ENCODE assay signal across 6 cellular contexts in genomic region chr19:2235396-2236284, GRCh38. TPM values are rescaled to one million over a fixed set of nuclear protein-coding genes. Genes with fewer than 3 reads are reported as not detected.
DNase-seq lines count a peak whose midpoint lies in the region; ATAC-seq and TF ChIP-seq lines count a peak whose summit lies in the region.

No MANE protein-coding gene starts in this region.

- peaks cover 53% of the 10 kb centered on the region for H3K36me3 Mint-ChIP-seq in activated CD4-positive, alpha-beta T cell treated with anti-CD3 and anti-CD28 coated beads, Interleukin-2, amount 10 ng/mL, durations not matched to agents 24 days and 14 days (ENCODE audit: low read depth)
- peaks cover 14% of the 10 kb centered on the region for H3K36me3 Mint-ChIP-seq in natural killer cell treated with Interleukin-12 subunit alpha and Interleukin-12 subunit beta and Interleukin-15 and Interleukin-18, amount 100 ng/mL, for 72 hours

- TF ChIP-seq CTCF in Loucy (conservative IDR thresholded peaks at IDR 0.05; ENCODE audit: low read length) (no peak), body of pancreas (IDR thresholded peaks at IDR 0.05) (no peak)

- TF ChIP-seq POLR2A in body of pancreas (IDR thresholded peaks at IDR 0.05): peak; percentile 40 to 73 (median 55)

- peak overlapping the region; percentile 83 for H3K4me2 ChIP-seq in Loucy (ENCODE audit: low read depth, low read length, poor library complexity, severe bottlenecking)

- H3K9me3 ChIP-seq in Loucy (ENCODE audit: insufficient read depth, low read depth, low read length) (no peaks in the 10 kb centered on the region), body of pancreas (no peaks in the 10 kb centered on the region)

- H3K4me1 ChIP-seq in Loucy (ENCODE audit: insufficient read depth, low read length, poor library complexity, severe bottlenecking): peaks cover 48% of the 10 kb centered on the region
- H3K4me1 ChIP-seq in body of pancreas: peaks cover 62% of the 10 kb centered on the region

- H3K27me3 ChIP-seq in Loucy (ENCODE audit: insufficient read depth, low read length, poor library complexity, severe bottlenecking): no peaks in the 10 kb centered on the region
- H3K27me3 ChIP-seq in body of pancreas: no peaks in the 10 kb centered on the region

- H3K9me2 ChIP-seq in Loucy (replicated peaks; ENCODE audit: low read depth, low read length): no peaks in the 10 kb centered on the region

- peak overlapping the region; percentile 86 for H3K9ac ChIP-seq in Loucy (ENCODE audit: low read depth, low read length, poor library complexity, severe bottlenecking)

- peak; percentile 36 for ATAC-seq in body of pancreas
- ATAC-seq in natural killer cell treated with Interleukin-12 subunit alpha and Interleukin-12 subunit beta and Interleukin-15 and Interleukin-18, amount 100 ng/mL, for 72 hours: peak; percentile 2 to 11

- H3F3A ChIP-seq in Loucy (ENCODE audit: low read depth): peaks cover 3% of the 10 kb centered on the region; the same call in 1 of the 2 replicates

- peak overlapping the region; percentile 92 to 99 (median 97) for H3K27ac ChIP-seq in body of pancreas

- DNase-seq in activated CD4-positive, alpha-beta T cell treated with anti-CD3 and anti-CD28 coated beads, Interleukin-2, amount 10 ng/mL, durations not matched to agents 24 days and 14 days: no peak
- DNase-seq in activated CD4-positive, alpha-beta T cell treated with anti-CD3 and anti-CD28 coated beads, Interleukin-2, amount 50 U/mL, for 1 hour: no peak
- peak; percentile 73 to 86 (median 82) for DNase-seq in body of pancreas
- no peak for DNase-seq in natural killer cell treated with Interleukin-12 subunit alpha and Interleukin-12 subunit beta and Interleukin-15 and Interleukin-18, amount 100 ng/mL, for 72 hours (ENCODE audit: low spot score)
- no peak for DNase-seq in SW 1271 (lab: John Stamatoyannopoulos, UW)

- intact Hi-C loops in activated CD4-positive, alpha-beta T cell treated with anti-CD3 and anti-CD28 coated beads, Interleukin-2, amount 10 ng/mL, durations not matched to agents 24 days and 14 days (cut with micrococcal nuclease): loop anchor here (1.0 to 5.0 kb wide), 6 partner anchors 34 to 156 kb away; partner anchors contain the start of gene AP3D1
- intact Hi-C loops in body of pancreas (cut with DNase I): no loop called here

- peak overlapping the region; percentile 93 for H3K4me3 ChIP-seq in Loucy (ENCODE audit: low read length, poor library complexity, severe bottlenecking)
- peak overlapping the region; percentile 87 to 90 for H3K4me3 ChIP-seq in body of pancreas

- peaks cover 73% of the 10 kb centered on the region for H3K79me2 ChIP-seq in Loucy (ENCODE audit: insufficient read depth, low read length)

- peak overlapping the region; percentile 100 for H3K27ac Mint-ChIP-seq in activated CD4-positive, alpha-beta T cell treated with anti-CD3 and anti-CD28 coated beads, Interleukin-2, amount 10 ng/mL, durations not matched to agents 24 days and 14 days
- H3K27ac Mint-ChIP-seq in natural killer cell treated with Interleukin-12 subunit alpha and Interleukin-12 subunit beta and Interleukin-15 and Interleukin-18, amount 100 ng/mL, for 72 hours: peak overlapping the region; percentile 71 to 94

- peak overlapping the region; percentile 66; the same call in 1 of the 2 replicates for H2AFZ ChIP-seq in Loucy (ENCODE audit: low read length)

- H3K4me1 Mint-ChIP-seq in activated CD4-positive, alpha-beta T cell treated with anti-CD3 and anti-CD28 coated beads, Interleukin-2, amount 10 ng/mL, durations not matched to agents 24 days and 14 days: peaks cover 46% of the 10 kb centered on the region
- peaks cover 56 to 58% of the 10 kb centered on the region in 2 donors for H3K4me1 Mint-ChIP-seq in natural killer cell treated with Interleukin-12 subunit alpha and Interleukin-12 subunit beta and Interleukin-15 and Interleukin-18, amount 100 ng/mL, for 72 hours (ENCODE audit: low read depth in 2 of 2)

- peak overlapping the region; percentile 100 for H3K4me3 Mint-ChIP-seq in activated CD4-positive, alpha-beta T cell treated with anti-CD3 and anti-CD28 coated beads, Interleukin-2, amount 10 ng/mL, durations not matched to agents 24 days and 14 days
- H3K4me3 Mint-ChIP-seq in natural killer cell treated with Interleukin-12 subunit alpha and Interleukin-12 subunit beta and Interleukin-15 and Interleukin-18, amount 100 ng/mL, for 72 hours: peak overlapping the region; percentile 89

- H3K9me3 Mint-ChIP-seq in activated CD4-positive, alpha-beta T cell treated with anti-CD3 and anti-CD28 coated beads, Interleukin-2, amount 10 ng/mL, durations not matched to agents 24 days and 14 days: no peaks in the 10 kb centered on the region
- H3K9me3 Mint-ChIP-seq in natural killer cell treated with Interleukin-12 subunit alpha and Interleukin-12 subunit beta and Interleukin-15 and Interleukin-18, amount 100 ng/mL, for 72 hours: no peaks in the 10 kb centered on the region

- H3K36me3 ChIP-seq in Loucy (ENCODE audit: insufficient read depth, low read length) (peaks cover 3% of the 10 kb centered on the region; the same call in 1 of the 2 replicates), body of pancreas (replicated peaks in 1 of 2; ENCODE audit: insufficient read depth in 1 of 2, low read depth in 2 of 2) (no peaks in the 10 kb centered on the region)

- H4K20me1 ChIP-seq in Loucy (ENCODE audit: insufficient read depth, low read length, poor library complexity, severe bottlenecking): peaks cover 62% of the 10 kb centered on the region

- 0 to 2% methylated on average over 8 to 51 of the region's 73 CpGs for WGBS in body of pancreas, 2 donors

- H3K27me3 Mint-ChIP-seq in activated CD4-positive, alpha-beta T cell treated with anti-CD3 and anti-CD28 coated beads, Interleukin-2, amount 10 ng/mL, durations not matched to agents 24 days and 14 days: peaks cover 2% of the 10 kb centered on the region
- H3K27me3 Mint-ChIP-seq in natural killer cell treated with Interleukin-12 subunit alpha and Interleukin-12 subunit beta and Interleukin-15 and Interleukin-18, amount 100 ng/mL, for 72 hours: no peaks in the 10 kb centered on the region

RNA-seq across cellular contexts. Expression of gene PLEKHJ1, which starts 0.5 kb away (rescaled TPM):
- 70.5 and 71.6 TPM in 2 replicates for total RNA-seq in activated CD4-positive, alpha-beta T cell treated with anti-CD3 and anti-CD28 coated beads, Interleukin-2, amount 10 ng/mL, durations not matched to agents 24 days and 14 days
- 10 to 100 TPM; 47.5 to 89.0 TPM for total RNA-seq in body of pancreas
- total RNA-seq in natural killer cell treated with Interleukin-12 subunit alpha and Interleukin-12 subunit beta and Interleukin-15 and Interleukin-18, amount 100 ng/mL, for 72 hours: 10 to 100 TPM; 59.8 to 85.9 TPM

RNA-seq across cellular contexts. Expression of gene SF3A2, which starts 1.0 kb away (rescaled TPM):
- total RNA-seq in activated CD4-positive, alpha-beta T cell treated with anti-CD3 and anti-CD28 coated beads, Interleukin-2, amount 10 ng/mL, durations not matched to agents 24 days and 14 days: 159 and 171 TPM in 2 replicates
- 10 to 100 TPM; 15.5 to 30.1 TPM for total RNA-seq in body of pancreas
- 100 to 1,000 TPM in 1 of 2 donors, 10 to 100 TPM in 1; 99.2 to 192 TPM for total RNA-seq in natural killer cell treated with Interleukin-12 subunit alpha and Interleukin-12 subunit beta and Interleukin-15 and Interleukin-18, amount 100 ng/mL, for 72 hours

RNA-seq across cellular contexts. Expression of gene AMH, which starts 13.5 kb away (rescaled TPM):
- 4.0 and 5.1 TPM in 2 replicates for total RNA-seq in activated CD4-positive, alpha-beta T cell treated with anti-CD3 and anti-CD28 coated beads, Interleukin-2, amount 10 ng/mL, durations not matched to agents 24 days and 14 days
- 10 to 100 TPM in 1 of 2 donors, under 1 TPM in 1; 0.99 to 11.7 TPM for total RNA-seq in body of pancreas
- total RNA-seq in natural killer cell treated with Interleukin-12 subunit alpha and Interleukin-12 subunit beta and Interleukin-15 and Interleukin-18, amount 100 ng/mL, for 72 hours: 1 to 10 TPM; 2.8 to 3.5 TPM

RNA-seq across cellular contexts. Expression of gene JSRP1, which starts 20.6 kb away (rescaled TPM):
- total RNA-seq in activated CD4-positive, alpha-beta T cell treated with anti-CD3 and anti-CD28 coated beads, Interleukin-2, amount 10 ng/mL, durations not matched to agents 24 days and 14 days: 0.40 and 0.91 TPM in 2 replicates
- not detected for total RNA-seq in body of pancreas
- total RNA-seq in natural killer cell treated with Interleukin-12 subunit alpha and Interleukin-12 subunit beta and Interleukin-15 and Interleukin-18, amount 100 ng/mL, for 72 hours: under 1 TPM in 1 of 2 donors, not detected in 1; 0.73 TPM

RNA-seq across cellular contexts. Expression of gene PEAK3, which starts 46.3 kb away (rescaled TPM):
- total RNA-seq in activated CD4-positive, alpha-beta T cell treated with anti-CD3 and anti-CD28 coated beads, Interleukin-2, amount 10 ng/mL, durations not matched to agents 24 days and 14 days: 0.09 TPM in 1 of 2 replicates, not detected in the other
- under 1 TPM; 0.66 to 0.78 TPM for total RNA-seq in body of pancreas
- 1 to 10 TPM; 2.4 to 8.2 TPM for total RNA-seq in natural killer cell treated with Interleukin-12 subunit alpha and Interleukin-12 subunit beta and Interleukin-15 and Interleukin-18, amount 100 ng/mL, for 72 hours

Comparison
In these comparisons a context has a peak if more than half of its experiments do, and no peak if none do; other contexts are left out.
1. DNase-seq: peak in body of pancreas (4 of 4); none in activated CD4-positive, alpha-beta T cell treated with anti-CD3 and anti-CD28 coated beads, Interleukin-2, amount 10 ng/mL, durations not matched to agents 24 days and 14 days (single experiment), activated CD4-positive, alpha-beta T cell treated with anti-CD3 and anti-CD28 coated beads, Interleukin-2, amount 50 U/mL, for 1 hour (single experiment), natural killer cell treated with Interleukin-12 subunit alpha and Interleukin-12 subunit beta and Interleukin-15 and Interleukin-18, amount 100 ng/mL, for 72 hours (single experiment) and SW 1271 (0 of 2).